In genomic region chr15:58043192-58043903, GRCh38 we compare ENCODE assay signal across 8 cellular contexts. TPM values are rescaled to one million over a fixed set of nuclear protein-coding genes. Genes with fewer than 3 reads are reported as not detected.
A peak's percentile ranks its signal among the peaks of the same experiment; 100 is the strongest.
DNase-seq lines count a peak whose midpoint lies in the region; ATAC-seq and TF ChIP-seq lines count a peak whose summit lies in the region.

No MANE protein-coding gene starts in this region.

- H3K9me3 Mint-ChIP-seq in activated CD4-positive, alpha-beta T cell treated with anti-CD3 and anti-CD28 coated beads, Interleukin-2, amount 10 ng/mL, durations not matched to agents 7 days and 5 days = no peaks in the 10 kb centered on the region

- H3K4me3 ChIP-seq in DOHH2 (ENCODE audit: low read length) (no peak overlapping the region), LNCaP clone FGC (ENCODE audit: low read depth, low read length) (no peak overlapping the region), psoas muscle (no peak overlapping the region)

- no peak overlapping the region for H3K27ac Mint-ChIP-seq in activated CD4-positive, alpha-beta T cell treated with anti-CD3 and anti-CD28 coated beads, Interleukin-2, amount 10 ng/mL, durations not matched to agents 7 days and 5 days

- DNase-seq in LNCaP clone FGC (ENCODE audit: low read depth) = no peak
- peak; percentile 53 for DNase-seq in activated CD4-positive, alpha-beta T cell treated with anti-CD3 and anti-CD28 coated beads, Interleukin-2, amount 10 ng/mL, durations not matched to agents 7 days and 5 days
- peak; percentile 64 for DNase-seq in fibroblast of peridontal ligament (ENCODE audit: extremely low read depth)
- peak; percentile 21 to 52 for DNase-seq in psoas muscle
- no peak for DNase-seq in NCI-H1048 (lab: John Stamatoyannopoulos, UW)

- no peak overlapping the region for H3K27ac ChIP-seq in DOHH2 (ENCODE audit: low read depth, low read length)
- H3K27ac ChIP-seq in psoas muscle = no peak overlapping the region

- H3K9me3 ChIP-seq in DOHH2 (ENCODE audit: control insufficient read depth, insufficient read depth, low read length) (no peaks in the 10 kb centered on the region), psoas muscle (no peaks in the 10 kb centered on the region)

- H3K27me3 ChIP-seq in DOHH2 (ENCODE audit: control insufficient read depth, low read length) (no peaks in the 10 kb centered on the region), psoas muscle (ENCODE audit: insufficient read depth in 3 of 3, low read length in 2 of 3) (peaks cover 0 to 6% (median 2%) of the 10 kb centered on the region in 3 donors)

- CTCF ChIA-PET in activated CD4-positive, alpha-beta T cell treated with anti-CD3 and anti-CD28 coated beads, Interleukin-2, amount 10 ng/mL, durations not matched to agents 7 days and 5 days (lab: Charles Lee) = no interaction called here

- POLR2A ChIA-PET in activated CD4-positive, alpha-beta T cell treated with anti-CD3 and anti-CD28 coated beads, Interleukin-2, amount 10 ng/mL, durations not matched to agents 7 days and 5 days (lab: Charles Lee) = no interaction called here

- H3K4me3 Mint-ChIP-seq in activated CD4-positive, alpha-beta T cell treated with anti-CD3 and anti-CD28 coated beads, Interleukin-2, amount 10 ng/mL, durations not matched to agents 7 days and 5 days = no peak overlapping the region

- ATAC-seq in psoas muscle = peak in 1 of 4 donors; percentile 29
- ATAC-seq in GM19035 (IDR thresholded peaks at IDR 0.05; ENCODE audit: unreplicated experiment) = no peak
- no peak for ATAC-seq in HG03378 (IDR thresholded peaks at IDR 0.05; ENCODE audit: unreplicated experiment)

- no peaks in the 10 kb centered on the region for H3K9me2 ChIP-seq in DOHH2 (replicated peaks; ENCODE audit: control insufficient read depth, low read length)

- no peaks in the 10 kb centered on the region for H3K4me1 Mint-ChIP-seq in activated CD4-positive, alpha-beta T cell treated with anti-CD3 and anti-CD28 coated beads, Interleukin-2, amount 10 ng/mL, durations not matched to agents 7 days and 5 days

- TF ChIP-seq CTCF in DOHH2 (IDR thresholded peaks at IDR 0.05; ENCODE audit: low read depth, low read length, poor library complexity, severe bottlenecking) (peak; percentile 80), LNCaP clone FGC (IDR thresholded peaks at IDR 0.05; ENCODE audit: control insufficient read depth, extremely low read depth, insufficient read depth) (peak; percentile 71), psoas muscle (IDR thresholded peaks at IDR 0.05) (peak; percentile 60)

- H3K36me3 Mint-ChIP-seq in activated CD4-positive, alpha-beta T cell treated with anti-CD3 and anti-CD28 coated beads, Interleukin-2, amount 10 ng/mL, durations not matched to agents 7 days and 5 days (ENCODE audit: low read depth) = no peaks in the 10 kb centered on the region

- H3K4me2 ChIP-seq in DOHH2 (ENCODE audit: low read length) = no peak overlapping the region

- H3K36me3 ChIP-seq in DOHH2 (ENCODE audit: control insufficient read depth, low read length) (no peaks in the 10 kb centered on the region), psoas muscle (ENCODE audit: insufficient read depth in 1 of 2, low read depth in 1 of 2) (no peaks in the 10 kb centered on the region)

- no peaks in the 10 kb centered on the region for H3K79me2 ChIP-seq in DOHH2 (ENCODE audit: control insufficient read depth, low read length)

- 27 to 34% (median 29%) methylated on average over 5 of the region's 5 CpGs for WGBS in psoas muscle, 3 donors

- H3K4me1 ChIP-seq in DOHH2 (ENCODE audit: control insufficient read depth, low read length) (no peaks in the 10 kb centered on the region), psoas muscle (no peaks in the 10 kb centered on the region)

- intact Hi-C loops in psoas muscle (cut with DNase I) = loop anchor here in 1 of 2 donors (5.0 kb wide), 1 partner anchor 139 kb away; no protein-coding TSS in a partner anchor

- no peaks in the 10 kb centered on the region for H3F3A ChIP-seq in DOHH2 (ENCODE audit: control insufficient read depth, insufficient read depth)

- no peaks in the 10 kb centered on the region for H4K20me1 ChIP-seq in DOHH2 (ENCODE audit: control insufficient read depth, insufficient read depth, low read depth, low read length)

- H3K27me3 Mint-ChIP-seq in activated CD4-positive, alpha-beta T cell treated with anti-CD3 and anti-CD28 coated beads, Interleukin-2, amount 10 ng/mL, durations not matched to agents 7 days and 5 days = peaks cover 28% of the 10 kb centered on the region

RNA-seq across cellular contexts. Expression of gene ALDH1A2, which starts 22.2 kb away (rescaled TPM):
- total RNA-seq in activated CD4-positive, alpha-beta T cell treated with anti-CD3 and anti-CD28 coated beads, Interleukin-2, amount 10 ng/mL, durations not matched to agents 7 days and 5 days = not detected
- 1 to 10 TPM; 2.5 to 4.7 (median 3.0) TPM for total RNA-seq in psoas muscle
- polyA plus RNA-seq in psoas muscle = 1 to 10 TPM in 1 of 3 donors, under 1 TPM in 2; 0.74 to 1.9 (median 0.80) TPM

Comparison
In these comparisons a context has a peak if more than half of its experiments do, and no peak if none do; other contexts are left out.
1. DNase-seq: peak in activated CD4-positive, alpha-beta T cell treated with anti-CD3 and anti-CD28 coated beads, Interleukin-2, amount 10 ng/mL, durations not matched to agents 7 days and 5 days (single experiment), fibroblast of peridontal ligament (single experiment) and psoas muscle (2 of 2); none in LNCaP clone FGC (single experiment) and NCI-H1048 (single experiment).
2. Peak in every context shown above with its lines, with median percentiles within 50 percentile points of each other: CTCF ChIP-seq.